In the genomic region with DNA sequence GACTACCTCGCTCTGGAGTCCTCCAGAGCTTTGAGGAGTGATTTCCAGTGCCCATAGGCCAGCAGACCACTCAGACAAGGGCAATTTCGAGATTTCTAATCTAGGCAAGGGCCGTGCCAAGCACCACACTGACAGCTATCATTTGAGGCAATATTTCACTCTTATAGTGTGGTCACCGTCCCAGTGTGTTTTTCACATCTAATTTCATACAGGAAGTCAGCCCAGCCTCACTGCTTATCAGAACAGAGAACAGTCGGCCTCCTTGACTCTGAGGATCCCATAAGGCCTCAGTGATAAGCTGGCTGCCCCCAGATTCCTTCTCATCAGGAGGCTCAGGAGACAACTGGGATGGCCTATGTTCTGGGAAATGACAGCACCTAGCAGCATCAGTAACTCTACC, we compare ENCODE assay signal across 11 cellular contexts. TPM values are rescaled to one million over a fixed set of nuclear protein-coding genes. Genes with fewer than 3 reads are reported as not detected.
A peak's percentile ranks its signal among the peaks of the same experiment; 100 is the strongest.
DNase-seq lines count a peak whose midpoint lies in the region; ATAC-seq and TF ChIP-seq lines count a peak whose summit lies in the region.
"Had no signal": no experiment of that assay in that cellular context is flagged by ENCODE, and none has a peak within 500 bp of the region (broad histone marks: within the 10 kb centered on the region; RNA-seq: fewer than 3 reads in every experiment).

No MANE protein-coding gene starts in this region.

- H3K4me1 ChIP-seq in foreskin keratinocyte: peaks cover 5% of the 10 kb centered on the region

- ATAC-seq in GM19372 (IDR thresholded peaks at IDR 0.05; ENCODE audit: low read depth, unreplicated experiment) (peak; percentile 32), HG02884 (IDR thresholded peaks at IDR 0.05; ENCODE audit: unreplicated experiment) (peak; percentile 57), foreskin keratinocyte (no peak)

- H3K27me3 ChIP-seq in foreskin keratinocyte: peaks cover 5% of the 10 kb centered on the region

- peak; percentile 18 for DNase-seq in GDM1 (lab: John Stamatoyannopoulos, UW)
- DNase-seq in OCI-M1 (lab: John Stamatoyannopoulos, UW): peak; percentile 61
- no peak for DNase-seq in cortex of kidney (lab: John Stamatoyannopoulos, UW)
- DNase-seq in NCI-H1105 treated with DMSO at 0.1 percent for 48 hours (lab: John Stamatoyannopoulos, UW): no peak
- no peak for DNase-seq in foreskin keratinocyte
- no peak for DNase-seq in SK-N-DZ (ENCODE audit: low spot score)
- DNase-seq: AML-193; NCI-H1048; NK-92 treated with Interleukin-12 subunit alpha and Interleukin-12 subunit beta, amount 100 ng/mL, for 24 hours had no signal

- H3K27ac ChIP-seq in foreskin keratinocyte: no peak overlapping the region

- TF ChIP-seq CTCF in foreskin keratinocyte (conservative IDR thresholded peaks at IDR 0.05): no peak

RNA-seq across cellular contexts. Expression of gene CAPN14, which starts 0.6 kb away (rescaled TPM):
- 0.31 and 0.35 TPM in 2 replicates for total RNA-seq in foreskin keratinocyte
- polyA plus RNA-seq in foreskin keratinocyte: 0.11 and 0.12 TPM in 2 replicates
- 0.10 TPM in 1 of 2 replicates, not detected in the other for polyA plus RNA-seq in SK-N-DZ (2014; cell fraction: cytosol; rRNA removed)
- 0.13 and 0.62 TPM in 2 replicates for polyA plus RNA-seq in SK-N-DZ (2014; cell fraction: nucleus; rRNA removed)

RNA-seq across cellular contexts. Expression of gene EHD3, which starts 17.2 kb away (rescaled TPM):
- total RNA-seq in foreskin keratinocyte: 12.4 and 13.2 TPM in 2 replicates
- polyA plus RNA-seq in foreskin keratinocyte: 6.5 and 6.8 TPM in 2 replicates
- 2.8 and 4.0 TPM in 2 replicates for polyA plus RNA-seq in SK-N-DZ (2014; cell fraction: cytosol; rRNA removed)
- 1.3 and 2.2 TPM in 2 replicates for polyA plus RNA-seq in SK-N-DZ (2014; cell fraction: nucleus; rRNA removed)

Comparison
In these comparisons a context has a peak if more than half of its experiments do, and no peak if none do; other contexts are left out.
1. DNase-seq: peak in GDM1 (single experiment) and OCI-M1 (single experiment); none in cortex of kidney (single experiment), NCI-H1105 treated with DMSO at 0.1 percent for 48 hours (single experiment), foreskin keratinocyte (0 of 2) and SK-N-DZ (single experiment).